1 cellular context compared by ENCODE assay signal in the genomic region with DNA sequence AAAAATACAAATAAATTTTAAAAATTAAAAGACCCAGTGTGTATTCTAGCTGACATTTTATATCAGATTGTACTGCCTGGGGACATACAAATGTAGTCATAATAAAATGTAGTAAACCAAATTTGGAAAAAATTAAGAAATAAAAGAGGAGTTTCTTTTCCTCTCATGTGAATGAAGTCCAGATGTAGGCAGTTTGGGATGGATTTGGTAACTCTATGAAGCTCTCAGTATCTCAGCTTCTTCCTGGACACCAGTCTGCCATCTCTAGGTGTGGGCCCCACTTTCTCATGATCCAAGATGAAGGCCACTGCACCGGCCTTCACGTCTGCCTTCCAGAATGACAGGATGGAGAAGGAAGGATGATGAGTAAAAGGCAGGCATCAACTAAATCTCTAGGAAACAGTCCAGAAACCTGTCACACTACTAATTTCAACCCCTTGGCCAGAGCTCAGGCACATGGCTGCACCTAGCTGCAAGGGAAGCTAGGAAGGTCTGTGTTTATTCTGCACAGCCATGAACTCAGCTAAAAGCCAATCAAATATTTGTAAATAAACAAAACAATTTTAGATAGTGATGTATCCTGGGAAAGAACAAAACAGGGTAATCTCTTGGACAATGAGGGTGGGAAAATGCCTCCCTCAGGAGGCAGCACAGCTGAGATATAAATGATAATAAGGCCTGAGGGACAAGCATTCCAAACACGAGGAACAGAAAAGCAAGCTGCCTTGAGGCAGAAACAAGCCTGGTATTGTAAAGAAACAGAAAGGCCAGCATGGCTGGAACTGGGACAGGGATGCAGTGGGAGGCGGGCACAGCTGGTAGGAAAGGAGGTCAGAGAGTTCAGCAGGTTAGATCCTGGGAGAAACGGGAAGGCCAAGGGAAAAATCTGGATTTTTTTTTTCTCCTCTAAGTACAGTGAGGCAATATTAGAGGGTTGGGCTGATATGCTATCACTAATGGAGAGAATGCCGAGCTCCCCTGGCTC.
TF ChIP-seq lines count a peak whose summit lies in the region.

No MANE protein-coding gene starts in this region.

TF ChIP-seq in H1, 55 proteins besides CTCF, POLR2A, EP300 and RAD21 (continued from another document):
- 0 out of 2 replicates have a peak, but pooled peaks have one; percentile 13 for TF ChIP-seq KDM1A (IDR thresholded peaks at IDR 0.05; ENCODE audit: borderline replicate concordance, low read length)
- TF ChIP-seq EGR1 (IDR thresholded peaks at IDR 0.05; ENCODE audit: borderline replicate concordance, low read depth, low read length) = no peak
